ENCODE assay signal across 1 cellular context in the genomic region with DNA sequence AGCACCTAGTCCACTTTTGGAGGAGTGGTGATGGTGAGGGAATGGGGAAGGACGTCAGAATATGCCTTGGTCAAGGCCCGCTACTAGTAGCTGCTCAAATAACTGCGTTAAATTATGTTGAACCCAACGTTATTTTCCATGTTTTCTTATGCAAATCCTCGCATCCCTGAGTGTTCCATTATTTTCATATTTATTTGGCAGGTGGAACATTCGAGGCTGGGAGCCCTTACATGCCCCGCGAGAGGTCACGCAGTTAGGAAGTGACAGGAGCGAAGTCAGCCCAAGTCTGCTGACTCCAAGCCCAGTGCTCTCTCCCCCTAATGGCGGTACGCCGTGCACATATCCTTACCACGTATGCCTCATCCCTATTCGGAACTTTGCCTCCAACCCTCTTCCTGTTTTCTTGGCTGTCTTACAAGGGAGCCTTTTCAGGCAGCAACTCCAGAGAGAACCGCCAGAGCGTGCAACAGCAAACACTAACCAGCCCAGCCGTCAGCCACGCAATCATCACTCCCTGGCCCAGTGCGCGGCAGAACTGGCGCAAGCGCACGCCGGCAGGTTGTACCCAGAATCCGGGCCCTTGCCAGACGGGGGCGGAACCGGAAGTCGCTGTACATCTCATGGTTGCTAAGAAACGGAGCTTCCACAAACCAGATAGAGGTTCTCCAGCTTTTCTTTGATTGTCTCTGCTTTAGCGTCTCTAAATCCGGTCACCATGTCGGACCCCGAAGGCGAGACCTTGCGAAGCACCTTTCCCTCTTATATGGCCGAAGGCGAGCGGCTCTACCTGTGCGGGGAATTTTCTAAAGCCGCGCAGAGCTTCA.
A peak's percentile ranks its signal among the peaks of the same experiment; 100 is the strongest.
TF ChIP-seq lines count a peak whose summit lies in the region.

A gene with protein sequence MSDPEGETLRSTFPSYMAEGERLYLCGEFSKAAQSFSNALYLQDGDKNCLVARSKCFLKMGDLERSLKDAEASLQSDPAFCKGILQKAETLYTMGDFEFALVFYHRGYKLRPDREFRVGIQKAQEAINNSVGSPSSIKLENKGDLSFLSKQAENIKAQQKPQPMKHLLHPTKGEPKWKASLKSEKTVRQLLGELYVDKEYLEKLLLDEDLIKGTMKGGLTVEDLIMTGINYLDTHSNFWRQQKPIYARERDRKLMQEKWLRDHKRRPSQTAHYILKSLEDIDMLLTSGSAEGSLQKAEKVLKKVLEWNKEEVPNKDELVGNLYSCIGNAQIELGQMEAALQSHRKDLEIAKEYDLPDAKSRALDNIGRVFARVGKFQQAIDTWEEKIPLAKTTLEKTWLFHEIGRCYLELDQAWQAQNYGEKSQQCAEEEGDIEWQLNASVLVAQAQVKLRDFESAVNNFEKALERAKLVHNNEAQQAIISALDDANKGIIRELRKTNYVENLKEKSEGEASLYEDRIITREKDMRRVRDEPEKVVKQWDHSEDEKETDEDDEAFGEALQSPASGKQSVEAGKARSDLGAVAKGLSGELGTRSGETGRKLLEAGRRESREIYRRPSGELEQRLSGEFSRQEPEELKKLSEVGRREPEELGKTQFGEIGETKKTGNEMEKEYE (plus strand): TSS at position 609 of the 824 bp plus-strand sequence. CDS start 107 bp downstream, at position 716.

TF ChIP-seq in WTC11, 78 proteins besides CTCF, POLR2A, EP300 and RAD21 (continued from another document):
- TF ChIP-seq, protein P1, sequence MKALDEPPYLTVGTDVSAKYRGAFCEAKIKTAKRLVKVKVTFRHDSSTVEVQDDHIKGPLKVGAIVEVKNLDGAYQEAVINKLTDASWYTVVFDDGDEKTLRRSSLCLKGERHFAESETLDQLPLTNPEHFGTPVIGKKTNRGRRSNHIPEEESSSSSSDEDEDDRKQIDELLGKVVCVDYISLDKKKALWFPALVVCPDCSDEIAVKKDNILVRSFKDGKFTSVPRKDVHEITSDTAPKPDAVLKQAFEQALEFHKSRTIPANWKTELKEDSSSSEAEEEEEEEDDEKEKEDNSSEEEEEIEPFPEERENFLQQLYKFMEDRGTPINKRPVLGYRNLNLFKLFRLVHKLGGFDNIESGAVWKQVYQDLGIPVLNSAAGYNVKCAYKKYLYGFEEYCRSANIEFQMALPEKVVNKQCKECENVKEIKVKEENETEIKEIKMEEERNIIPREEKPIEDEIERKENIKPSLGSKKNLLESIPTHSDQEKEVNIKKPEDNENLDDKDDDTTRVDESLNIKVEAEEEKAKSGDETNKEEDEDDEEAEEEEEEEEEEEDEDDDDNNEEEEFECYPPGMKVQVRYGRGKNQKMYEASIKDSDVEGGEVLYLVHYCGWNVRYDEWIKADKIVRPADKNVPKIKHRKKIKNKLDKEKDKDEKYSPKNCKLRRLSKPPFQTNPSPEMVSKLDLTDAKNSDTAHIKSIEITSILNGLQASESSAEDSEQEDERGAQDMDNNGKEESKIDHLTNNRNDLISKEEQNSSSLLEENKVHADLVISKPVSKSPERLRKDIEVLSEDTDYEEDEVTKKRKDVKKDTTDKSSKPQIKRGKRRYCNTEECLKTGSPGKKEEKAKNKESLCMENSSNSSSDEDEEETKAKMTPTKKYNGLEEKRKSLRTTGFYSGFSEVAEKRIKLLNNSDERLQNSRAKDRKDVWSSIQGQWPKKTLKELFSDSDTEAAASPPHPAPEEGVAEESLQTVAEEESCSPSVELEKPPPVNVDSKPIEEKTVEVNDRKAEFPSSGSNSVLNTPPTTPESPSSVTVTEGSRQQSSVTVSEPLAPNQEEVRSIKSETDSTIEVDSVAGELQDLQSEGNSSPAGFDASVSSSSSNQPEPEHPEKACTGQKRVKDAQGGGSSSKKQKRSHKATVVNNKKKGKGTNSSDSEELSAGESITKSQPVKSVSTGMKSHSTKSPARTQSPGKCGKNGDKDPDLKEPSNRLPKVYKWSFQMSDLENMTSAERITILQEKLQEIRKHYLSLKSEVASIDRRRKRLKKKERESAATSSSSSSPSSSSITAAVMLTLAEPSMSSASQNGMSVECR (CRISPR knock-in tag; IDR thresholded peaks at IDR 0.05; ENCODE audit: borderline replicate concordance) = peak; percentile 86; the same call in 1 of the 2 replicates
- peak; percentile 64; the same call in 1 of the 2 replicates for TF ChIP-seq FOXP1 (CRISPR knock-in tag; IDR thresholded peaks at IDR 0.05; ENCODE audit: borderline replicate concordance)
- peak; percentile 59 for TF ChIP-seq SP1 (CRISPR knock-in tag; conservative IDR thresholded peaks at IDR 0.05)
- TF ChIP-seq, protein P2, sequence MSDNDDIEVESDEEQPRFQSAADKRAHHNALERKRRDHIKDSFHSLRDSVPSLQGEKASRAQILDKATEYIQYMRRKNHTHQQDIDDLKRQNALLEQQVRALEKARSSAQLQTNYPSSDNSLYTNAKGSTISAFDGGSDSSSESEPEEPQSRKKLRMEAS (CRISPR knock-in tag; IDR thresholded peaks at IDR 0.05) = peak; percentile 79
- TF ChIP-seq ZNF671 (CRISPR knock-in tag; IDR thresholded peaks at IDR 0.05) = 0 out of 2 replicates have a peak, but pooled peaks have one; percentile 39
- peak; percentile 94 for TF ChIP-seq GTF2I (CRISPR knock-in tag; conservative IDR thresholded peaks at IDR 0.05)
- TF ChIP-seq TEAD1 (CRISPR knock-in tag; IDR thresholded peaks at IDR 0.05) = peak; percentile 33; the same call in 1 of the 2 replicates
